ENCODE assay signal across 8 cellular contexts in genomic region chr17:76270770-76271668, GRCh38. TPM values are rescaled to one million over a fixed set of nuclear protein-coding genes. Genes with fewer than 3 reads are reported as not detected.
A peak's percentile ranks its signal among the peaks of the same experiment; 100 is the strongest.
DNase-seq lines count a peak whose midpoint lies in the region; TF ChIP-seq lines count a peak whose summit lies in the region.

No MANE protein-coding gene starts in this region.

- H3K36me3 ChIP-seq in Loucy (ENCODE audit: insufficient read depth, low read length): no peaks in the 10 kb centered on the region; the same call in 1 of the 2 replicates
- peaks cover 0 to 29% (median 14%) of the 10 kb centered on the region in 3 donors for H3K36me3 ChIP-seq in esophagus squamous epithelium
- peaks cover 15% of the 10 kb centered on the region for H3K36me3 ChIP-seq in suprapubic skin

- TF ChIP-seq CTCF in Loucy (conservative IDR thresholded peaks at IDR 0.05; ENCODE audit: low read length): no peak
- no peak for TF ChIP-seq CTCF in esophagus squamous epithelium (IDR thresholded peaks at IDR 0.05)
- no peak for TF ChIP-seq CTCF in suprapubic skin (IDR thresholded peaks at IDR 0.05)
- TF ChIP-seq CTCF in dorsolateral prefrontal cortex (IDR thresholded peaks at IDR 0.05 in 54 of 56, conservative IDR thresholded peaks at IDR 0.05 in 2 of 56; ENCODE audit: low read depth in 1 of 56, partially characterized antibody in 56 of 56): no peak

- peaks cover 36% of the 10 kb centered on the region for H4K20me1 ChIP-seq in Loucy (ENCODE audit: insufficient read depth, low read length, poor library complexity, severe bottlenecking)

- peaks cover 54% of the 10 kb centered on the region for H3K79me2 ChIP-seq in Loucy (ENCODE audit: insufficient read depth, low read length)

- no peak for TF ChIP-seq EP300 in suprapubic skin (IDR thresholded peaks at IDR 0.05)

- H3K9ac ChIP-seq in Loucy (ENCODE audit: low read depth, low read length, poor library complexity, severe bottlenecking): peak overlapping the region; percentile 64

- no peaks in the 10 kb centered on the region for H3K9me2 ChIP-seq in Loucy (replicated peaks; ENCODE audit: low read depth, low read length)

- H3F3A ChIP-seq in Loucy (ENCODE audit: low read depth): no peaks in the 10 kb centered on the region

- H3K4me1 ChIP-seq in Loucy (ENCODE audit: insufficient read depth, low read length, poor library complexity, severe bottlenecking) (peaks cover 35% of the 10 kb centered on the region), esophagus squamous epithelium (peaks cover 65 to 90% (median 73%) of the 10 kb centered on the region in 3 donors), suprapubic skin (peaks cover 78% of the 10 kb centered on the region)

- H3K9me3 ChIP-seq in Loucy (ENCODE audit: insufficient read depth, low read depth, low read length) (no peaks in the 10 kb centered on the region), esophagus squamous epithelium (no peaks in the 10 kb centered on the region), suprapubic skin (no peaks in the 10 kb centered on the region)

- no peak overlapping the region for H2AFZ ChIP-seq in Loucy (ENCODE audit: low read length)

- DNase-seq in activated effector memory CD4-positive, alpha-beta T cell treated with anti-CD3 and anti-CD28 coated beads, Interleukin-2, amount 50 U/mL, for 16 hours: peak; percentile 68
- no peak for DNase-seq in activated effector memory CD4-positive, alpha-beta T cell treated with Interleukin-2 at 50 U/mL for 16 hours
- no peak for DNase-seq in esophagus squamous epithelium (lab: John Stamatoyannopoulos, UW)
- no peak for DNase-seq in suprapubic skin (ENCODE audit: low spot score in 2 of 2)
- no peak for DNase-seq in dorsolateral prefrontal cortex
- no peak for DNase-seq in activated CD4-positive, CD25-positive, alpha-beta regulatory T cell treated with anti-CD3 and anti-CD28 coated beads, Interleukin-2, amount 50 U/mL, for 72 hours
- no peak for DNase-seq in GM03348 (ENCODE audit: low spot score)

- TF ChIP-seq POLR2A in esophagus squamous epithelium (IDR thresholded peaks at IDR 0.05) (no peak), suprapubic skin (IDR thresholded peaks at IDR 0.05) (no peak)

- H3K27ac ChIP-seq in esophagus squamous epithelium: peak overlapping the region; percentile 64 to 85 (median 78)
- H3K27ac ChIP-seq in suprapubic skin: peak overlapping the region; percentile 56
- H3K27ac ChIP-seq in dorsolateral prefrontal cortex: peak overlapping the region in 8 of 59 donors; percentile 5 to 70 (median 45)

- peak overlapping the region; percentile 67 for H3K4me3 ChIP-seq in Loucy (ENCODE audit: low read length, poor library complexity, severe bottlenecking)
- H3K4me3 ChIP-seq in esophagus squamous epithelium: peak overlapping the region in 3 of 4 donors; percentile 41 to 65 (median 45)
- H3K4me3 ChIP-seq in suprapubic skin: peak overlapping the region; percentile 42
- H3K4me3 ChIP-seq in dorsolateral prefrontal cortex: peak overlapping the region in 14 of 59 donors; percentile 2 to 52 (median 38)

- H3K4me2 ChIP-seq in Loucy (ENCODE audit: low read depth, low read length, poor library complexity, severe bottlenecking): peak overlapping the region; percentile 69

- intact Hi-C loops in esophagus squamous epithelium (cut with DNase I): no loop called here
- intact Hi-C loops in dorsolateral prefrontal cortex (cut with DNase I): no loop called here

- WGBS in esophagus squamous epithelium, 2 donors: 54 to 84% methylated on average over 4 to 14 of the region's 14 CpGs
- 83% methylated on average over 13 of the region's 14 CpGs for WGBS in suprapubic skin

- H3K27me3 ChIP-seq in Loucy (ENCODE audit: insufficient read depth, low read length, poor library complexity, severe bottlenecking) (no peaks in the 10 kb centered on the region), esophagus squamous epithelium (no peaks in the 10 kb centered on the region), suprapubic skin (no peaks in the 10 kb centered on the region), dorsolateral prefrontal cortex (no peaks in the 10 kb centered on the region)

RNA-seq across cellular contexts. Expression of gene UBALD2, which starts 5.9 kb away (rescaled TPM):
- 10 to 100 TPM in 3 of 4 donors, 1 to 10 TPM in 1; 7.9 to 27.2 (median 13.6) TPM for total RNA-seq in esophagus squamous epithelium
- total RNA-seq in suprapubic skin: 10 to 100 TPM; 24.8 to 42.7 (median 35.6) TPM
- 10 to 100 TPM; 23.4 to 76.2 (median 37.1) TPM for total RNA-seq in dorsolateral prefrontal cortex

RNA-seq across cellular contexts. Expression of gene RNF157, which starts 30.7 kb away (rescaled TPM):
- total RNA-seq in esophagus squamous epithelium (1 to 10 TPM in 1 of 4 donors, under 1 TPM in 3; 0.11 to 3.4 (median 0.26) TPM), suprapubic skin (1 to 10 TPM in 3 of 4 donors, under 1 TPM in 1; 0.85 to 3.4 (median 1.3) TPM), dorsolateral prefrontal cortex (100 to 1,000 TPM in 116 of 120 experiments, 10 to 100 TPM in 4; 66.1 to 191 (median 137) TPM)

RNA-seq across cellular contexts. Expression of gene QRICH2, which starts 37.1 kb away (rescaled TPM):
- 1 to 10 TPM; 1.1 to 2.8 (median 1.8) TPM for total RNA-seq in esophagus squamous epithelium
- total RNA-seq in suprapubic skin: 1 to 10 TPM; 2.3 to 3.1 (median 2.7) TPM
- 10 to 100 TPM in 81 of 120 experiments, 1 to 10 TPM in 39; 4.3 to 28.6 (median 11.3) TPM for total RNA-seq in dorsolateral prefrontal cortex

Comparison
In these comparisons a context has a peak if more than half of its experiments do, and no peak if none do; other contexts are left out.
1. RNA of gene RNF157, which starts 30.7 kb away (total RNA-seq): 66.1 to 191 TPM in dorsolateral prefrontal cortex; 0.85 to 3.4 TPM in suprapubic skin and 0.11 to 3.4 TPM in esophagus squamous epithelium; every median in the first group is over 10 times any median in the second.